Comparison of ENCODE assay signal across 37 cellular contexts in genomic region chr2:204140258-204140657, GRCh38.
"Had no signal": no experiment of that assay in that cellular context is flagged by ENCODE, and none has a peak within 500 bp of the region (broad histone marks: within the 10 kb centered on the region; RNA-seq: fewer than 3 reads in every experiment).

No MANE protein-coding gene starts in this region.

- H3K4me3 Mint-ChIP-seq: activated CD4-positive, alpha-beta memory T cell treated with anti-CD3 and anti-CD28 coated beads, Interleukin-2, amount 10 ng/mL, durations not matched to agents 7 days and 5 days; activated CD4-positive, alpha-beta T cell treated with anti-CD3 and anti-CD28 coated beads for 36 hours; activated CD4-positive, alpha-beta T cell treated with anti-CD3 and anti-CD28 coated beads, Interleukin-2, amount 10 ng/mL, durations not matched to agents 7 days and 5 days; activated CD8-positive, alpha-beta memory T cell treated with anti-CD3 and anti-CD28 coated beads, Interleukin-2, amount 10 ng/mL, durations not matched to agents 7 days and 5 days; activated CD8-positive, alpha-beta T cell treated with anti-CD3 and anti-CD28 coated beads, Interleukin-2, amount 10 ng/mL, durations not matched to agents 7 days and 5 days; activated naive CD4-positive, alpha-beta T cell treated with anti-CD3 and anti-CD28 coated beads, Interleukin-2, amount 10 ng/mL, durations not matched to agents 7 days and 5 days; activated naive CD4-positive, alpha-beta T cell treated with anti-CD3 and anti-CD28 coated beads, Interleukin-2, amount 50 U/mL, for 24 hours; activated naive CD8-positive, alpha-beta T cell; activated naive CD8-positive, alpha-beta T cell treated with anti-CD3 and anti-CD28 coated beads, Interleukin-2, amount 10 ng/mL, durations not matched to agents 7 days and 5 days; activated naive CD8-positive, alpha-beta T cell treated with anti-CD3 and anti-CD28 coated beads, Interleukin-2, amount 50 U/mL, for 24 hours; activated T-cell treated with anti-CD3 and anti-CD28 coated beads, Interleukin-2, amount 50 U/mL, for 24 hours; brain; central memory CD8-positive, alpha-beta T cell; T-helper 1 cell treated with Interleukin-12 subunit alpha and Interleukin-12 subunit beta and Interleukin-4 antibody, amounts not matched to agents 30 μg/mL and 1 μg/mL, for 36 hours; T-helper 2 cell treated with Interferon-gamma antibody and Interleukin-4, amounts not matched to agents 5 μg/mL and 100 μg/mL, for 36 hours; WTC11 had no signal

- H3K9me3 Mint-ChIP-seq: activated CD4-positive, alpha-beta memory T cell treated with anti-CD3 and anti-CD28 coated beads, Interleukin-2, amount 10 ng/mL, durations not matched to agents 7 days and 5 days; activated CD4-positive, alpha-beta T cell treated with anti-CD3 and anti-CD28 coated beads, Interleukin-2, amount 10 ng/mL, durations not matched to agents 7 days and 5 days; activated naive CD4-positive, alpha-beta T cell treated with anti-CD3 and anti-CD28 coated beads, Interleukin-2, amount 10 ng/mL, durations not matched to agents 7 days and 5 days; activated naive CD4-positive, alpha-beta T cell treated with anti-CD3 and anti-CD28 coated beads, Interleukin-2, amount 50 U/mL, for 24 hours; activated naive CD8-positive, alpha-beta T cell treated with anti-CD3 and anti-CD28 coated beads, Interleukin-2, amount 10 ng/mL, durations not matched to agents 7 days and 5 days; activated naive CD8-positive, alpha-beta T cell treated with anti-CD3 and anti-CD28 coated beads, Interleukin-2, amount 50 U/mL, for 24 hours; activated T-cell treated with anti-CD3 and anti-CD28 coated beads, Interleukin-2, amount 50 U/mL, for 24 hours; activated T-helper 2 cell treated with anti-CD3 and anti-CD28 coated beads, Interferon-gamma antibody, Interleukin-2, Interleukin-4, amounts not matched to agents 10 μg/mL and 5 μg/mL and 100 μg/mL, durations not matched to agents 14 hours and 24 hours and 36 hours; central memory CD8-positive, alpha-beta T cell; T-helper 1 cell treated with Interleukin-12 subunit alpha and Interleukin-12 subunit beta and Interleukin-4 antibody, amounts not matched to agents 30 μg/mL and 1 μg/mL, for 36 hours; T-helper 2 cell treated with Interferon-gamma antibody and Interleukin-4, amounts not matched to agents 5 μg/mL and 100 μg/mL, for 36 hours had no signal

- H3K27ac Mint-ChIP-seq: activated CD4-positive, alpha-beta memory T cell treated with anti-CD3 and anti-CD28 coated beads, Interleukin-2, amount 10 ng/mL, durations not matched to agents 7 days and 5 days; activated CD4-positive, alpha-beta T cell treated with anti-CD3 and anti-CD28 coated beads for 36 hours; activated CD4-positive, alpha-beta T cell treated with anti-CD3 and anti-CD28 coated beads, Interleukin-2, amount 10 ng/mL, durations not matched to agents 7 days and 5 days; activated CD8-positive, alpha-beta memory T cell treated with anti-CD3 and anti-CD28 coated beads, Interleukin-2, amount 10 ng/mL, durations not matched to agents 7 days and 5 days; activated CD8-positive, alpha-beta T cell treated with anti-CD3 and anti-CD28 coated beads, Interleukin-2, amount 10 ng/mL, durations not matched to agents 7 days and 5 days; activated naive CD4-positive, alpha-beta T cell treated with anti-CD3 and anti-CD28 coated beads, Interleukin-2, amount 10 ng/mL, durations not matched to agents 7 days and 5 days; activated naive CD4-positive, alpha-beta T cell treated with anti-CD3 and anti-CD28 coated beads, Interleukin-2, amount 50 U/mL, for 24 hours; activated naive CD8-positive, alpha-beta T cell; activated naive CD8-positive, alpha-beta T cell treated with anti-CD3 and anti-CD28 coated beads, Interleukin-2, amount 10 ng/mL, durations not matched to agents 7 days and 5 days; activated naive CD8-positive, alpha-beta T cell treated with anti-CD3 and anti-CD28 coated beads, Interleukin-2, amount 50 U/mL, for 24 hours; activated T-cell treated with anti-CD3 and anti-CD28 coated beads, Interleukin-2, amount 50 U/mL, for 24 hours; activated T-helper 2 cell treated with anti-CD3 and anti-CD28 coated beads, Interferon-gamma antibody, Interleukin-2, Interleukin-4, amounts not matched to agents 10 μg/mL and 5 μg/mL and 100 μg/mL, durations not matched to agents 14 hours and 24 hours and 36 hours; T-helper 1 cell treated with Interleukin-12 subunit alpha and Interleukin-12 subunit beta and Interleukin-4 antibody, amounts not matched to agents 30 μg/mL and 1 μg/mL, for 36 hours; T-helper 2 cell treated with Interferon-gamma antibody and Interleukin-4, amounts not matched to agents 5 μg/mL and 100 μg/mL, for 36 hours; WTC11 had no signal

- H3K4me3 ChIP-seq: ascending aorta, cardiac muscle cell had no signal

- H3K4me1 Mint-ChIP-seq: activated CD4-positive, alpha-beta T cell treated with anti-CD3 and anti-CD28 coated beads for 36 hours had no signal

- H3K27me3 Mint-ChIP-seq: activated naive CD4-positive, alpha-beta T cell treated with anti-CD3 and anti-CD28 coated beads, Interleukin-2, amount 50 U/mL, for 24 hours; activated naive CD8-positive, alpha-beta T cell; brain had no signal

- H3K36me3 ChIP-seq: ascending aorta, cardiac muscle cell had no signal

- DNase-seq: activated CD4-positive, alpha-beta memory T cell treated with anti-CD3 and anti-CD28 coated beads, Interleukin-2, amount 10 ng/mL, durations not matched to agents 7 days and 5 days; activated CD4-positive, alpha-beta T cell treated with anti-CD3 and anti-CD28 coated beads for 1 hour; activated CD4-positive, alpha-beta T cell treated with anti-CD3 and anti-CD28 coated beads for 36 hours; activated CD4-positive, alpha-beta T cell treated with anti-CD3 and anti-CD28 coated beads for 48 hours; activated CD4-positive, alpha-beta T cell treated with anti-CD3 and anti-CD28 coated beads, Interleukin-2, amount 10 ng/mL, durations not matched to agents 7 days and 5 days; activated CD4-positive, alpha-beta T cell treated with anti-CD3 and anti-CD28 coated beads, Interleukin-2, amount 50 U/mL, for 48 hours; activated CD4-positive, CD25-positive, alpha-beta regulatory T cell; activated CD8-positive, alpha-beta memory T cell treated with anti-CD3 and anti-CD28 coated beads for 24 hours; activated CD8-positive, alpha-beta memory T cell treated with anti-CD3 and anti-CD28 coated beads, Interleukin-2, amount 10 ng/mL, durations not matched to agents 7 days and 5 days; activated CD8-positive, alpha-beta memory T cell treated with anti-CD3 and anti-CD28 coated beads, Interleukin-2, amount 50 U/mL, for 48 hours; activated CD8-positive, alpha-beta T cell treated with anti-CD3 and anti-CD28 coated beads, Interleukin-2, amount 10 ng/mL, durations not matched to agents 7 days and 5 days; activated effector memory CD4-positive, alpha-beta T cell treated with Interleukin-2 at 50 U/mL for 16 hours; activated gamma-delta T cell; activated naive CD4-positive, alpha-beta T cell treated with anti-CD3 and anti-CD28 coated beads, Interleukin-2, amount 10 ng/mL, durations not matched to agents 7 days and 5 days; activated naive CD4-positive, alpha-beta T cell treated with Interleukin-2 at 50 U/mL for 16 hours; activated naive CD8-positive, alpha-beta T cell treated with anti-CD3 and anti-CD28 coated beads, Interleukin-2, amount 10 ng/mL, durations not matched to agents 7 days and 5 days; activated naive CD8-positive, alpha-beta T cell treated with anti-CD3 and anti-CD28 coated beads, Interleukin-2, amount 50 U/mL, for 24 hours; activated T-cell treated with anti-CD3 and anti-CD28 coated beads, Interleukin-2, amount 50 U/mL, for 24 hours; activated T-cell treated with anti-CD3 and anti-CD28 coated beads, Interleukin-2, amount 50 U/mL, for 48 hours; amygdala; anterior cingulate cortex; caudate nucleus; T-helper 1 cell; T-helper 2 cell; T-helper 9 cell had no signal

- ATAC-seq: activated CD4-positive, alpha-beta T cell treated with anti-CD3 and anti-CD28 coated beads for 36 hours; activated CD4-positive, CD25-positive, alpha-beta regulatory T cell treated with anti-CD3 and anti-CD28 coated beads, Interleukin-2, amount 50 U/mL, for 24 hours; activated CD8-positive, alpha-beta memory T cell treated with anti-CD3 and anti-CD28 coated beads, Interleukin-2, amount 10 ng/mL, durations not matched to agents 7 days and 5 days; activated CD8-positive, alpha-beta T cell treated with anti-CD3 and anti-CD28 coated beads, Interleukin-2, amount 10 ng/mL, durations not matched to agents 7 days and 5 days; activated naive CD8-positive, alpha-beta T cell treated with anti-CD3 and anti-CD28 coated beads, Interleukin-2, amount 50 U/mL, for 24 hours; WTC11 had no signal

- H3K4me1 ChIP-seq: ascending aorta had no signal

- H3K9me3 ChIP-seq: ascending aorta had no signal

- H3K36me3 Mint-ChIP-seq: activated CD8-positive, alpha-beta memory T cell treated with anti-CD3 and anti-CD28 coated beads, Interleukin-2, amount 10 ng/mL, durations not matched to agents 7 days and 5 days; activated naive CD4-positive, alpha-beta T cell treated with anti-CD3 and anti-CD28 coated beads, Interleukin-2, amount 10 ng/mL, durations not matched to agents 7 days and 5 days; activated naive CD4-positive, alpha-beta T cell treated with anti-CD3 and anti-CD28 coated beads, Interleukin-2, amount 50 U/mL, for 24 hours; activated naive CD8-positive, alpha-beta T cell; activated naive CD8-positive, alpha-beta T cell treated with anti-CD3 and anti-CD28 coated beads, Interleukin-2, amount 10 ng/mL, durations not matched to agents 7 days and 5 days; brain; WTC11 had no signal

- H3K27ac ChIP-seq: ascending aorta, cardiac muscle cell, VCaP had no signal

- H3K27me3 ChIP-seq: ascending aorta, cardiac muscle cell had no signal
